1 cellular context compared by ENCODE assay signal in genomic region chr12:19453961-19454360, GRCh38.
TF ChIP-seq lines count a peak whose summit lies in the region.

No MANE protein-coding gene starts in this region.

TF ChIP-seq in H1, 55 proteins besides CTCF, POLR2A, EP300 and RAD21 (continued from another document):
- no peak for TF ChIP-seq SUZ12 (IDR thresholded peaks at IDR 0.05; ENCODE audit: low read length)
- TF ChIP-seq RXRA (IDR thresholded peaks at IDR 0.05; ENCODE audit: insufficient read depth, low read depth, low read length) = no peak
TF ChIP-seq in H1: peak in this region for 0.
